Comparison of ENCODE assay signal across 1 cellular context in the genomic region with DNA sequence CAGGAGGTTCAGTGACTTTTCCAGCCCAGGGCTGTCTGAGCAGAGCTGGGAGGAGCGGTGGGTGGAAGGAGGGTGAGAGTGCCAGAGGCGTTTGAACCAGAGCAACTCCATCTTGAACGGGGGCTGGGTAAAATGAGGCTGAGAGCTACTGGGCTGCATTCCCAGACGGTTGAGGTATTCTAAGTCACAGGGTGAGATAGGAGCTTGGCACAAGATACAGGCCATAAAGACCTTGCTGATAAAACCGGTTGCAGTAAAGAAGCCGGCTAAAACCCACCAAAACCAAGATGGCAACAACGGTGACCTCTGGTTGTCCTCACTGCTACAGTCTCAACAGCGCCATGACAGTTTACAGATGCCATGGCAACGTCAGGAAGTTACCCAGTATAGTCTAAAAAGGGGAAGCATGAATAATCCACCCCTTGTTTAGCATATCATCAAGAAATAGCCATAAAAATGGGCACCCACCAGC.
TF ChIP-seq lines count a peak whose summit lies in the region.

No MANE protein-coding gene starts in this region.

TF ChIP-seq in K562, 482 proteins besides CTCF, POLR2A, EP300 and RAD21 (continued from another document and continues in another):
- TF ChIP-seq TSHZ1 (CRISPR knock-in tag; IDR thresholded peaks at IDR 0.05) (peak; percentile 82; the same call in 1 of the 2 replicates), ZNF507 (tag; conservative IDR thresholded peaks at IDR 0.05) (peak; percentile 59), PBX2 (CRISPR knock-in tag; IDR thresholded peaks at IDR 0.05; ENCODE audit: low read depth) (no peak), PBX2 (tag; conservative IDR thresholded peaks at IDR 0.05; ENCODE audit: low read depth) (peak; percentile 39), ESRRB (CRISPR knock-in tag; IDR thresholded peaks at IDR 0.05; ENCODE audit: borderline replicate concordance) (no peak), ZNF644 (tag; IDR thresholded peaks at IDR 0.05; ENCODE audit: low read depth) (peak; percentile 97), ZNF79 (CRISPR knock-in tag; IDR thresholded peaks at IDR 0.05; ENCODE audit: low read depth) (peak; percentile 76), SMAD4 (CRISPR knock-in tag; conservative IDR thresholded peaks at IDR 0.05) (peak; percentile 91), ZNF668 (CRISPR knock-in tag; IDR thresholded peaks at IDR 0.05) (0 out of 2 replicates have a peak, but pooled peaks have one; percentile 61), DDX20 (tag; IDR thresholded peaks at IDR 0.05; ENCODE audit: low read depth) (peak; percentile 89), HINFP (tag; conservative IDR thresholded peaks at IDR 0.05; ENCODE audit: low read depth) (peak; percentile 77), ZNF197 (CRISPR knock-in tag; IDR thresholded peaks at IDR 0.05; ENCODE audit: low read depth) (peak; percentile 95), MYC (IDR thresholded peaks at IDR 0.05; ENCODE audit: low read depth, low read length) (no peak), MYC (CRISPR knock-in tag; IDR thresholded peaks at IDR 0.05; ENCODE audit: borderline replicate concordance, low read depth) (peak; percentile 65; the same call in 1 of the 2 replicates), SAFB2 (IDR thresholded peaks at IDR 0.05; ENCODE audit: borderline replicate concordance, low read depth, low read length, severe bottlenecking) (no peak), MECOM (CRISPR knock-in tag; IDR thresholded peaks at IDR 0.05) (peak; percentile 79), ERF (CRISPR knock-in tag; IDR thresholded peaks at IDR 0.05) (peak; percentile 92; the same call in 1 of the 2 replicates), ZNF274 (IDR thresholded peaks at IDR 0.05; ENCODE audit: borderline replicate concordance, low read depth, low read length) (no peak), CREBBP (IDR thresholded peaks at IDR 0.05; ENCODE audit: low read depth, low read length) (no peak), RBM14 (IDR thresholded peaks at IDR 0.05; ENCODE audit: borderline replicate concordance, insufficient read depth, low read depth, low read length) (no peak), ZNF445 (CRISPR knock-in tag; IDR thresholded peaks at IDR 0.05; ENCODE audit: low read depth) (0 out of 2 replicates have a peak, but pooled peaks have one; percentile 56), ZNF764 (CRISPR knock-in tag; IDR thresholded peaks at IDR 0.05; ENCODE audit: low read depth) (no peak), ZNF175 (CRISPR knock-in tag; IDR thresholded peaks at IDR 0.05; ENCODE audit: low read depth) (peak; percentile 97), BHLHE40 (IDR thresholded peaks at IDR 0.05; ENCODE audit: low read length) (no peak), BACH1 (tag; IDR thresholded peaks at IDR 0.05) (peak; percentile 87), POLR2B (IDR thresholded peaks at IDR 0.05; ENCODE audit: low read depth, partially characterized antibody) (no peak), ZNF134 (CRISPR knock-in tag; conservative IDR thresholded peaks at IDR 0.05) (peak; percentile 76), NR4A1 (CRISPR knock-in tag; IDR thresholded peaks at IDR 0.05) (0 out of 2 replicates have a peak, but pooled peaks have one; percentile 68), NR4A1 (tag; IDR thresholded peaks at IDR 0.05) (peak; percentile 97), ESRRA (IDR thresholded peaks at IDR 0.05; ENCODE audit: borderline replicate concordance, low read depth) (peak; percentile 87), E2F3 (CRISPR knock-in tag; IDR thresholded peaks at IDR 0.05) (peak; percentile 96), ZNF589 (CRISPR knock-in tag; IDR thresholded peaks at IDR 0.05; ENCODE audit: low read depth) (peak; percentile 97), ILK (tag; IDR thresholded peaks at IDR 0.05; ENCODE audit: borderline replicate concordance, low read depth) (0 out of 2 replicates have a peak, but pooled peaks have one; percentile 45), ELF4 (CRISPR knock-in tag; IDR thresholded peaks at IDR 0.05) (0 out of 2 replicates have a peak, but pooled peaks have one; percentile 12), NFYB (IDR thresholded peaks at IDR 0.05; ENCODE audit: extremely low read depth, insufficient read length) (no peak), NFXL1 (CRISPR knock-in tag; IDR thresholded peaks at IDR 0.05) (peak; percentile 47; the same call in 1 of the 2 replicates), RFX1 (IDR thresholded peaks at IDR 0.05) (peak; percentile 79), ZNF239 (CRISPR knock-in tag; IDR thresholded peaks at IDR 0.05) (peak; percentile 78), CXXC5 (CRISPR knock-in tag; IDR thresholded peaks at IDR 0.05) (peak; percentile 30; the same call in 1 of the 2 replicates), E4F1 (CRISPR knock-in tag; IDR thresholded peaks at IDR 0.05; ENCODE audit: borderline replicate concordance) (peak; percentile 23; the same call in 1 of the 2 replicates), OTX1 (CRISPR knock-in tag; IDR thresholded peaks at IDR 0.05) (peak; percentile 89), MLX (CRISPR knock-in tag; conservative IDR thresholded peaks at IDR 0.05) (no peak), ZBTB7A (IDR thresholded peaks at IDR 0.05; ENCODE audit: borderline replicate concordance, control insufficient read depth, low read depth, low read length) (no peak), ZNF444 (CRISPR knock-in tag; IDR thresholded peaks at IDR 0.05) (peak; percentile 57; the same call in 1 of the 2 replicates)
- TF ChIP-seq, protein P1, sequence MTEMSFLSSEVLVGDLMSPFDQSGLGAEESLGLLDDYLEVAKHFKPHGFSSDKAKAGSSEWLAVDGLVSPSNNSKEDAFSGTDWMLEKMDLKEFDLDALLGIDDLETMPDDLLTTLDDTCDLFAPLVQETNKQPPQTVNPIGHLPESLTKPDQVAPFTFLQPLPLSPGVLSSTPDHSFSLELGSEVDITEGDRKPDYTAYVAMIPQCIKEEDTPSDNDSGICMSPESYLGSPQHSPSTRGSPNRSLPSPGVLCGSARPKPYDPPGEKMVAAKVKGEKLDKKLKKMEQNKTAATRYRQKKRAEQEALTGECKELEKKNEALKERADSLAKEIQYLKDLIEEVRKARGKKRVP (CRISPR knock-in tag; IDR thresholded peaks at IDR 0.05) = peak; percentile 41; the same call in 1 of the 2 replicates
- TF ChIP-seq, protein P2, sequence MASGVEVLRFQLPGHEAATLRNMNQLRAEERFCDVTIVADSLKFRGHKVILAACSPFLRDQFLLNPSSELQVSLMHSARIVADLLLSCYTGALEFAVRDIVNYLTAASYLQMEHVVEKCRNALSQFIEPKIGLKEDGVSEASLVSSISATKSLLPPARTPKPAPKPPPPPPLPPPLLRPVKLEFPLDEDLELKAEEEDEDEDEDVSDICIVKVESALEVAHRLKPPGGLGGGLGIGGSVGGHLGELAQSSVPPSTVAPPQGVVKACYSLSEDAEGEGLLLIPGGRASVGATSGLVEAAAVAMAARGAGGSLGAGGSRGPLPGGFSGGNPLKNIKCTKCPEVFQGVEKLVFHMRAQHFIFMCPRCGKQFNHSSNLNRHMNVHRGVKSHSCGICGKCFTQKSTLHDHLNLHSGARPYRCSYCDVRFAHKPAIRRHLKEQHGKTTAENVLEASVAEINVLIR (CRISPR knock-in tag; IDR thresholded peaks at IDR 0.05) = peak; percentile 51; the same call in 1 of the 2 replicates
- TF ChIP-seq, protein P3, sequence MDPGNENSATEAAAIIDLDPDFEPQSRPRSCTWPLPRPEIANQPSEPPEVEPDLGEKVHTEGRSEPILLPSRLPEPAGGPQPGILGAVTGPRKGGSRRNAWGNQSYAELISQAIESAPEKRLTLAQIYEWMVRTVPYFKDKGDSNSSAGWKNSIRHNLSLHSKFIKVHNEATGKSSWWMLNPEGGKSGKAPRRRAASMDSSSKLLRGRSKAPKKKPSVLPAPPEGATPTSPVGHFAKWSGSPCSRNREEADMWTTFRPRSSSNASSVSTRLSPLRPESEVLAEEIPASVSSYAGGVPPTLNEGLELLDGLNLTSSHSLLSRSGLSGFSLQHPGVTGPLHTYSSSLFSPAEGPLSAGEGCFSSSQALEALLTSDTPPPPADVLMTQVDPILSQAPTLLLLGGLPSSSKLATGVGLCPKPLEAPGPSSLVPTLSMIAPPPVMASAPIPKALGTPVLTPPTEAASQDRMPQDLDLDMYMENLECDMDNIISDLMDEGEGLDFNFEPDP (CRISPR knock-in tag; IDR thresholded peaks at IDR 0.05) = 0 out of 2 replicates have a peak, but pooled peaks have one; percentile 28
